Comparison of ENCODE assay signal across 11 cellular contexts in genomic region chr1:6544831-6545230, GRCh38. TPM values are rescaled to one million over a fixed set of nuclear protein-coding genes. Genes with fewer than 3 reads are reported as not detected.
DNase-seq lines count a peak whose midpoint lies in the region; ATAC-seq and TF ChIP-seq lines count a peak whose summit lies in the region.
"Had no signal": no experiment of that assay in that cellular context is flagged by ENCODE, and none has a peak within 500 bp of the region (broad histone marks: within the 10 kb centered on the region; RNA-seq: fewer than 3 reads in every experiment).

No MANE protein-coding gene starts in this region.

- H3K27me3 Mint-ChIP-seq in CD4-positive, alpha-beta T cell, result no peaks in the 10 kb centered on the region
- no peaks in the 10 kb centered on the region; the same call in 1 of the 2 replicates for H3K27me3 Mint-ChIP-seq in HFFc6 (ENCODE audit: insufficient read depth)
- H3K27me3 Mint-ChIP-seq in activated naive CD8-positive, alpha-beta T cell treated with anti-CD3 and anti-CD28 coated beads for 36 hours, result no peaks in the 10 kb centered on the region

- peaks cover 73% of the 10 kb centered on the region for H3K36me3 Mint-ChIP-seq in CD4-positive, alpha-beta T cell (ENCODE audit: low read depth)
- H3K36me3 Mint-ChIP-seq in HFFc6 (ENCODE audit: low read depth), result peaks cover 25% of the 10 kb centered on the region
- peaks cover 38% of the 10 kb centered on the region for H3K36me3 Mint-ChIP-seq in activated naive CD8-positive, alpha-beta T cell treated with anti-CD3 and anti-CD28 coated beads for 36 hours

- DNase-seq in CD4-positive, alpha-beta T cell, result no peak
- DNase-seq in HFFc6 (no peak), iris pigment epithelial cell (ENCODE audit: low read depth) (peak; percentile 78), hippocampal formation (lab: John Stamatoyannopoulos, UW) (no peak), cardiac septum (ENCODE audit: low spot score) (no peak)
- no peak for DNase-seq in activated naive CD8-positive, alpha-beta T cell treated with anti-CD3 and anti-CD28 coated beads for 36 hours

- peak overlapping the region; percentile 26 for H3K27ac ChIP-seq in CD4-positive, alpha-beta T cell (ENCODE audit: low read depth, low read length)

- CTCF ChIA-PET in CD4-positive, alpha-beta T cell (lab: Charles Lee), result interaction anchor here (0.9 to 2.2 kb wide), 2 partner anchors 10 to 55 kb away, joined by 5 to 11 read pairs; partner anchors contain the start of genes NOL9 and TAS1R1

- H3K4me3 Mint-ChIP-seq in CD4-positive, alpha-beta T cell, result no peak overlapping the region
- H3K4me3 Mint-ChIP-seq in HFFc6, result no peak overlapping the region; the same call in 1 of the 2 replicates
- H3K4me3 Mint-ChIP-seq in activated naive CD8-positive, alpha-beta T cell treated with anti-CD3 and anti-CD28 coated beads for 36 hours, result no peak overlapping the region

- no peaks in the 10 kb centered on the region for H3K9me3 ChIP-seq in CD4-positive, alpha-beta T cell (ENCODE audit: control insufficient read depth, low read length)

- TF ChIP-seq CTCF in CD4-positive, alpha-beta T cell (IDR thresholded peaks at IDR 0.05), result no peak
- TF ChIP-seq CTCF in HFFc6 (IDR thresholded peaks at IDR 0.05), result no peak

- H3K27ac Mint-ChIP-seq in CD4-positive, alpha-beta T cell, result peak overlapping the region; percentile 83
- H3K27ac Mint-ChIP-seq in HFFc6, result peak overlapping the region; percentile 63
- H3K27ac Mint-ChIP-seq in activated naive CD8-positive, alpha-beta T cell treated with anti-CD3 and anti-CD28 coated beads for 36 hours, result peak overlapping the region; percentile 75

- H3K4me1 Mint-ChIP-seq in CD4-positive, alpha-beta T cell (ENCODE audit: low read depth), result peaks cover 31% of the 10 kb centered on the region
- peaks cover 28% of the 10 kb centered on the region for H3K4me1 Mint-ChIP-seq in HFFc6 (ENCODE audit: low read depth)
- H3K4me1 Mint-ChIP-seq in activated naive CD8-positive, alpha-beta T cell treated with anti-CD3 and anti-CD28 coated beads for 36 hours, result peaks cover 30% of the 10 kb centered on the region

- intact Hi-C loops in CD4-positive, alpha-beta T cell (cut with DNase I, micrococcal nuclease), result no loop called here
- intact Hi-C loops in cardiac septum (cut with DNase I), result no loop called here

- H3K9me3 Mint-ChIP-seq in CD4-positive, alpha-beta T cell, result no peaks in the 10 kb centered on the region
- no peaks in the 10 kb centered on the region for H3K9me3 Mint-ChIP-seq in HFFc6
- no peaks in the 10 kb centered on the region for H3K9me3 Mint-ChIP-seq in activated naive CD8-positive, alpha-beta T cell treated with anti-CD3 and anti-CD28 coated beads for 36 hours

- no peak for ATAC-seq in CD4-positive, alpha-beta T cell (ENCODE audit: poor library complexity)
- no peak for ATAC-seq in HG03457 (IDR thresholded peaks at IDR 0.05; ENCODE audit: unreplicated experiment)
- ATAC-seq in GM18909 (IDR thresholded peaks at IDR 0.05; ENCODE audit: poor library complexity, unreplicated experiment), result no peak

- POLR2A ChIA-PET in CD4-positive, alpha-beta T cell (lab: Charles Lee), result interaction anchor here (0.7 to 1.1 kb wide), 4 partner anchors 9 to 85 kb away, joined by 3 to 11 read pairs (median 3); partner anchors contain the start of genes NOL9 and TAS1R1

- no peaks in the 10 kb centered on the region for H3K27me3 ChIP-seq in CD4-positive, alpha-beta T cell (ENCODE audit: control insufficient read depth, insufficient read depth, low read length)

RNA-seq across cellular contexts. Expression of gene NOL9, which starts 9.5 kb away (rescaled TPM):
- 10 to 100 TPM; 52.3 to 54.1 TPM for total RNA-seq in CD4-positive, alpha-beta T cell
- 10 to 100 TPM; 26.4 to 36.4 (median 33.4) TPM for total RNA-seq in HFFc6 (2021; fragmentation: NEBNext Ultra II Directional; extraction: Animal tissue kit (Norgen Biotek cat#: 25700))
- total RNA-seq in activated naive CD8-positive, alpha-beta T cell treated with anti-CD3 and anti-CD28 coated beads for 36 hours, result 10 to 100 TPM; 54.1 to 55.1 TPM
- 16.5 TPM for total RNA-seq in cardiac septum

RNA-seq across cellular contexts. Expression of gene TAS1R1, which starts 10.3 kb away (rescaled TPM):
- total RNA-seq in CD4-positive, alpha-beta T cell, result not detected
- not detected for total RNA-seq in HFFc6 (2021; fragmentation: NEBNext Ultra II Directional; extraction: Animal tissue kit (Norgen Biotek cat#: 25700))
- not detected for total RNA-seq in activated naive CD8-positive, alpha-beta T cell treated with anti-CD3 and anti-CD28 coated beads for 36 hours
- not detected for total RNA-seq in cardiac septum
- total RNA-seq: aorta, H1, kidney had no signal

RNA-seq across cellular contexts. Expression of gene ZBTB48, which starts 35.0 kb away (rescaled TPM):
- total RNA-seq in CD4-positive, alpha-beta T cell, result 10 to 100 TPM; 31.4 to 31.7 TPM
- 10 to 100 TPM; 10.0 to 15.1 (median 11.3) TPM for total RNA-seq in HFFc6 (2021; fragmentation: NEBNext Ultra II Directional; extraction: Animal tissue kit (Norgen Biotek cat#: 25700))
- 10 to 100 TPM; 22.1 to 26.4 TPM for total RNA-seq in activated naive CD8-positive, alpha-beta T cell treated with anti-CD3 and anti-CD28 coated beads for 36 hours
- total RNA-seq in cardiac septum, result 10.7 TPM

RNA-seq across cellular contexts. Expression of gene PLEKHG5, which starts 53.4 kb away (rescaled TPM):
- total RNA-seq in CD4-positive, alpha-beta T cell, result 1 to 10 TPM; 5.0 to 6.1 TPM
- total RNA-seq in HFFc6 (2021; fragmentation: NEBNext Ultra II Directional; extraction: Animal tissue kit (Norgen Biotek cat#: 25700)), result 1 to 10 TPM; 6.4 to 7.2 (median 6.6) TPM
- total RNA-seq in activated naive CD8-positive, alpha-beta T cell treated with anti-CD3 and anti-CD28 coated beads for 36 hours, result 1 to 10 TPM; 2.2 to 2.3 TPM
- total RNA-seq in cardiac septum, result 14.9 TPM

RNA-seq across cellular contexts. Expression of gene KLHL21, which starts 57.8 kb away (rescaled TPM):
- 10 to 100 TPM; 32.0 to 33.5 TPM for total RNA-seq in CD4-positive, alpha-beta T cell
- 10 to 100 TPM; 21.1 to 31.5 (median 22.6) TPM for total RNA-seq in HFFc6 (2021; fragmentation: NEBNext Ultra II Directional; extraction: Animal tissue kit (Norgen Biotek cat#: 25700))
- 10 to 100 TPM; 31.2 TPM for total RNA-seq in activated naive CD8-positive, alpha-beta T cell treated with anti-CD3 and anti-CD28 coated beads for 36 hours
- total RNA-seq in cardiac septum, result 33.1 TPM
